Comparison of ENCODE assay signal across 20 cellular contexts in the genomic region with DNA sequence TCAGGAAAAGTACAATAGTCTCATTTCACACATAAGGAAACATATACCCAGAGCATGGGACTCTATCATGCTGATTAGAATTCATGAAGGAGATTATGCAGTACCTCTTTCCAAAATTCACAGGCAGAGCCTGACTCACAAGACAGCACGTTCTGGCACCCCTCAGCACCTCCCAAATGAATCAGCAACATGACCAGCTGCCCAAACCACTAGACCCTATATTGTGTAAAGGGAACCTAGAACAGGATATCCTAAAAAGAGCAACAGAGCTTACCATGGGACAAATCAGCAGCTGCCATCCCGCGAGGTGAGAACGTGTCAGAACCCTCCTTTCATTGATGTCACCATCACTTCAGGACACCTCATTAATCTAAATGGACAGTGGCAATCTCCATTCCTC. TPM values are rescaled to one million over a fixed set of nuclear protein-coding genes. Genes with fewer than 3 reads are reported as not detected.
A peak's percentile ranks its signal among the peaks of the same experiment; 100 is the strongest.
DNase-seq lines count a peak whose midpoint lies in the region; TF ChIP-seq lines count a peak whose summit lies in the region.
"Had no signal": no experiment of that assay in that cellular context is flagged by ENCODE, and none has a peak within 500 bp of the region (broad histone marks: within the 10 kb centered on the region; RNA-seq: fewer than 3 reads in every experiment).

No MANE protein-coding gene starts in this region.

- no peak overlapping the region for H3K4me2 ChIP-seq in hepatocyte

- peaks cover 22% of the 10 kb centered on the region for H3K4me1 Mint-ChIP-seq in activated naive CD8-positive, alpha-beta T cell (ENCODE audit: low read depth)
- peaks cover 10% of the 10 kb centered on the region for H3K4me1 Mint-ChIP-seq in activated naive CD8-positive, alpha-beta T cell treated with anti-CD3 and anti-CD28 coated beads for 36 hours
- H3K4me1 Mint-ChIP-seq in type B pancreatic cell (ENCODE audit: unreplicated experiment), result peaks cover 8% of the 10 kb centered on the region

- H3K36me3 ChIP-seq in hepatocyte (replicated peaks; ENCODE audit: insufficient read depth, low read depth), result peaks cover 37% of the 10 kb centered on the region

- no peak overlapping the region for H3K27ac ChIP-seq in hepatocyte
- H3K27ac ChIP-seq in caudate nucleus (ENCODE audit: low read depth, low read length), result no peak overlapping the region
- H3K27ac ChIP-seq: heart right ventricle, tibial artery had no signal

- peaks cover 27% of the 10 kb centered on the region for H3K79me2 ChIP-seq in hepatocyte

- no peaks in the 10 kb centered on the region for H3K27me3 Mint-ChIP-seq in activated naive CD8-positive, alpha-beta T cell
- no peaks in the 10 kb centered on the region for H3K27me3 Mint-ChIP-seq in activated naive CD8-positive, alpha-beta T cell treated with anti-CD3 and anti-CD28 coated beads for 36 hours
- H3K27me3 Mint-ChIP-seq in type B pancreatic cell, result no peaks in the 10 kb centered on the region
- H3K27me3 Mint-ChIP-seq: activated T-cell treated with anti-CD3 and anti-CD28 coated beads, Interleukin-2, amount 50 U/mL, for 24 hours; T-cell had no signal

- H2AFZ ChIP-seq in hepatocyte, result no peak overlapping the region

- no peak for DNase-seq in activated naive CD8-positive, alpha-beta T cell treated with anti-CD3 and anti-CD28 coated beads for 36 hours
- DNase-seq in RKO (ENCODE audit: low spot score), result peak; percentile 48
- no peak for DNase-seq in hepatocyte (ENCODE audit: low spot score)
- no peak for DNase-seq in type B pancreatic cell (ENCODE audit: extremely low spot score, unreplicated experiment)
- no peak for DNase-seq in NCI-H2029 treated with DMSO at 0.1 percent for 48 hours (lab: John Stamatoyannopoulos, UW)
- no peak for DNase-seq in NCI-H2107 treated with DMSO at 0.1 percent for 48 hours (lab: John Stamatoyannopoulos, UW; ENCODE audit: unreplicated experiment)
- DNase-seq in caudate nucleus (lab: John Stamatoyannopoulos, UW), result no peak
- DNase-seq: ACHN; activated T-cell treated with anti-CD3 and anti-CD28 coated beads, Interleukin-2, amount 50 U/mL, for 24 hours; DMS79 treated with DMSO at 0.1 percent for 48 hours; heart right ventricle; mesenchymal stem cell; NCI-H1048; NCI-H2081; NCI-H526; SHP77; T-cell; tibial artery had no signal

- H3K36me3 Mint-ChIP-seq in activated naive CD8-positive, alpha-beta T cell, result peaks cover 54% of the 10 kb centered on the region
- H3K36me3 Mint-ChIP-seq in activated naive CD8-positive, alpha-beta T cell treated with anti-CD3 and anti-CD28 coated beads for 36 hours, result peaks cover 89% of the 10 kb centered on the region
- H3K36me3 Mint-ChIP-seq in type B pancreatic cell, result peaks cover 75% of the 10 kb centered on the region

- WGBS in hepatocyte (ENCODE audit: low lambda C conversion rate, missing lambda C conversion rate), result 98% methylated on average over 4 of the region's 4 CpGs

- H3K27me3 ChIP-seq in hepatocyte, result no peaks in the 10 kb centered on the region
- H3K27me3 ChIP-seq: heart right ventricle, tibial artery had no signal

- H3K9me3 Mint-ChIP-seq in activated naive CD8-positive, alpha-beta T cell (ENCODE audit: low read depth), result peaks cover 7% of the 10 kb centered on the region
- peaks cover 49% of the 10 kb centered on the region for H3K9me3 Mint-ChIP-seq in activated naive CD8-positive, alpha-beta T cell treated with anti-CD3 and anti-CD28 coated beads for 36 hours
- H3K9me3 Mint-ChIP-seq in type B pancreatic cell, result peaks cover 35% of the 10 kb centered on the region

- no peaks in the 10 kb centered on the region for H3K9me2 ChIP-seq in hepatocyte (replicated peaks; ENCODE audit: insufficient read depth)

- TF ChIP-seq CTCF in hepatocyte (IDR thresholded peaks at IDR 0.05; ENCODE audit: poor library complexity), result no peak
- TF ChIP-seq CTCF in type B pancreatic cell (conservative IDR thresholded peaks at IDR 0.05), result no peak

- no peak overlapping the region for H3K27ac Mint-ChIP-seq in activated naive CD8-positive, alpha-beta T cell
- H3K27ac Mint-ChIP-seq in activated naive CD8-positive, alpha-beta T cell treated with anti-CD3 and anti-CD28 coated beads for 36 hours, result no peak overlapping the region
- no peak overlapping the region for H3K27ac Mint-ChIP-seq in type B pancreatic cell
- H3K27ac Mint-ChIP-seq: activated T-cell treated with anti-CD3 and anti-CD28 coated beads, Interleukin-2, amount 50 U/mL, for 24 hours; stimulated activated effector memory CD8-positive, alpha-beta T cell treated with anti-CD3 and anti-CD28 coated beads, Interleukin-12 subunit alpha, Interleukin-12 subunit beta, amount 100 ng/mL, for 72 hours; T-cell had no signal

- peaks cover 48% of the 10 kb centered on the region for H3K9me3 ChIP-seq in hepatocyte (ENCODE audit: low read depth)

- H3K4me3 Mint-ChIP-seq in activated naive CD8-positive, alpha-beta T cell, result peak overlapping the region; percentile 27
- H3K4me3 Mint-ChIP-seq in activated naive CD8-positive, alpha-beta T cell treated with anti-CD3 and anti-CD28 coated beads for 36 hours, result no peak overlapping the region
- H3K4me3 Mint-ChIP-seq in type B pancreatic cell, result peak overlapping the region; percentile 58
- H3K4me3 Mint-ChIP-seq: activated T-cell treated with anti-CD3 and anti-CD28 coated beads, Interleukin-2, amount 50 U/mL, for 24 hours; stimulated activated effector memory CD8-positive, alpha-beta T cell treated with anti-CD3 and anti-CD28 coated beads, Interleukin-12 subunit alpha, Interleukin-12 subunit beta, amount 100 ng/mL, for 72 hours had no signal

- no peaks in the 10 kb centered on the region for H4K20me1 ChIP-seq in hepatocyte (ENCODE audit: insufficient read depth, poor library complexity, severe bottlenecking)

- peak overlapping the region; percentile 13 for H3K4me3 ChIP-seq in hepatocyte
- H3K4me3 ChIP-seq: heart right ventricle, tibial artery had no signal

- peaks cover 3% of the 10 kb centered on the region for H3K4me1 ChIP-seq in hepatocyte (ENCODE audit: insufficient read depth)

RNA-seq across cellular contexts. Expression of gene ZNF426, which starts 2.5 kb away (rescaled TPM):
- 10 to 100 TPM; 18.6 to 18.8 TPM for total RNA-seq in activated naive CD8-positive, alpha-beta T cell treated with anti-CD3 and anti-CD28 coated beads for 36 hours
- total RNA-seq in hepatocyte (15.0 and 20.2 TPM in 2 replicates), type B pancreatic cell (ENCODE audit: low replicate concordance) (26.7 and 32.1 TPM in 2 replicates)
- 10.4 and 14.0 TPM in 2 replicates for polyA plus RNA-seq in hepatocyte

RNA-seq across cellular contexts. Expression of gene ZNF560, which starts 37.5 kb away (rescaled TPM):
- under 1 TPM; 0.28 to 0.60 TPM for total RNA-seq in activated naive CD8-positive, alpha-beta T cell treated with anti-CD3 and anti-CD28 coated beads for 36 hours
- total RNA-seq in hepatocyte, result not detected in 2 replicates
- not detected in 2 replicates for polyA plus RNA-seq in hepatocyte
- total RNA-seq in type B pancreatic cell (ENCODE audit: low replicate concordance), result 0.10 TPM in 1 of 2 replicates, not detected in the other
- total RNA-seq: T-cell had no signal

RNA-seq across cellular contexts. Expression of gene ZNF121, which starts 48.4 kb away (rescaled TPM):
- total RNA-seq in activated naive CD8-positive, alpha-beta T cell treated with anti-CD3 and anti-CD28 coated beads for 36 hours, result 10 to 100 TPM; 89.3 to 98.9 TPM
- total RNA-seq in hepatocyte, result 44.9 and 48.0 TPM in 2 replicates
- polyA plus RNA-seq in hepatocyte, result 5.4 and 6.1 TPM in 2 replicates
- total RNA-seq in type B pancreatic cell (ENCODE audit: low replicate concordance), result 58.7 and 60.0 TPM in 2 replicates
